ENCODE assay signal across 8 cellular contexts in genomic region chr1:15975358-15975804, GRCh38. TPM values are rescaled to one million over a fixed set of nuclear protein-coding genes. Genes with fewer than 3 reads are reported as not detected.
DNase-seq lines count a peak whose midpoint lies in the region; ATAC-seq and TF ChIP-seq lines count a peak whose summit lies in the region.

No MANE protein-coding gene starts in this region.

- peaks cover 31% of the 10 kb centered on the region for H3K4me1 ChIP-seq in OCI-LY7 (ENCODE audit: insufficient read depth, low read length, poor library complexity, severe bottlenecking)
- H3K4me1 ChIP-seq in gastroesophageal sphincter = peaks cover 0 to 31% (median 8%) of the 10 kb centered on the region in 3 donors
- H3K4me1 ChIP-seq in osteoblast (ENCODE audit: insufficient read depth, low read length) = peaks cover 12% of the 10 kb centered on the region
- H3K4me1 ChIP-seq in thyroid gland = peaks cover 10 to 13% of the 10 kb centered on the region in 2 donors

- no TSS peak for BruUV-seq in OCI-LY7 (replicated peaks; lab: Mats Ljungman, UMichigan)

- 1% methylated on average over 12 of the region's 47 CpGs; no CpG with 5 or more reads in 1 of the 2 donors for WGBS in gastroesophageal sphincter (ENCODE audit: low coverage in 1 of 2), 2 donors
- 1% methylated on average over 12 to 13 of the region's 47 CpGs for WGBS in thyroid gland, 2 donors

- H3K4me3 ChIP-seq in OCI-LY7 (ENCODE audit: low read depth, low read length, poor library complexity, severe bottlenecking) (peak overlapping the region; percentile 78), gastroesophageal sphincter (peak overlapping the region; percentile 81 to 96), osteoblast (ENCODE audit: insufficient read depth, low read length) (peak overlapping the region; percentile 92), thyroid gland (replicated peaks in 1 of 3) (peak overlapping the region; percentile 80 to 98 (median 87))

- H3K4me1 Mint-ChIP-seq in activated T-helper 2 cell treated with anti-CD3 and anti-CD28 coated beads, Interferon-gamma antibody, Interleukin-2, Interleukin-4, amounts not matched to agents 10 μg/mL and 5 μg/mL and 100 μg/mL, durations not matched to agents 14 hours and 24 hours and 36 hours (ENCODE audit: low read depth) = peaks cover 37% of the 10 kb centered on the region

- no peaks in the 10 kb centered on the region for H3K27me3 Mint-ChIP-seq in activated T-helper 2 cell treated with anti-CD3 and anti-CD28 coated beads, Interferon-gamma antibody, Interleukin-2, Interleukin-4, amounts not matched to agents 10 μg/mL and 5 μg/mL and 100 μg/mL, durations not matched to agents 14 hours and 24 hours and 36 hours (ENCODE audit: low read depth)

- TF ChIP-seq EP300 in gastroesophageal sphincter (IDR thresholded peaks at IDR 0.05) = no peak

- H3K79me2 ChIP-seq in OCI-LY7 (ENCODE audit: insufficient read depth, low read depth, low read length) (peaks cover 33% of the 10 kb centered on the region; the same call in 1 of the 2 replicates), osteoblast (ENCODE audit: insufficient read depth, low read length) (peaks cover 51% of the 10 kb centered on the region)

- H4K20me1 ChIP-seq in OCI-LY7 (ENCODE audit: insufficient read depth, low read length) (no peaks in the 10 kb centered on the region), osteoblast (ENCODE audit: insufficient read depth, low read length) (peaks cover 22% of the 10 kb centered on the region)

- TF ChIP-seq POLR2A in gastroesophageal sphincter (IDR thresholded peaks at IDR 0.05) (no peak), thyroid gland (IDR thresholded peaks at IDR 0.05) (no peak)

- no peaks in the 10 kb centered on the region for H3K9me2 ChIP-seq in OCI-LY7 (ENCODE audit: insufficient read depth, low read length)

- intact Hi-C loops in OCI-LY7 (cut with micrococcal nuclease; ENCODE audit: unreplicated experiment) = loop anchor here (2.0 to 10.0 kb wide), 2 partner anchors 27 to 379 kb away; partner anchors contain the start of gene FBXO42
- intact Hi-C loops in activated T-helper 2 cell treated with anti-CD3 and anti-CD28 coated beads, Interferon-gamma antibody, Interleukin-2, Interleukin-4, amounts not matched to agents 10 μg/mL and 5 μg/mL and 100 μg/mL, durations not matched to agents 14 hours and 24 hours and 36 hours (cut with micrococcal nuclease) = loop anchor here (1.0 to 10.0 kb wide), 3 partner anchors 9 to 361 kb away; partner anchors contain the start of genes DDI2 and SPEN
- intact Hi-C loops in thyroid gland (cut with DNase I) = no loop called here

- H3K4me3 Mint-ChIP-seq in activated T-helper 2 cell treated with anti-CD3 and anti-CD28 coated beads, Interferon-gamma antibody, Interleukin-2, Interleukin-4, amounts not matched to agents 10 μg/mL and 5 μg/mL and 100 μg/mL, durations not matched to agents 14 hours and 24 hours and 36 hours (ENCODE audit: low read depth) = peak overlapping the region; percentile 84

- peak; percentile 61; the same call in 1 of the 2 replicates for TF ChIP-seq CTCF in OCI-LY7 (conservative IDR thresholded peaks at IDR 0.05; ENCODE audit: low read length)
- TF ChIP-seq CTCF in gastroesophageal sphincter (IDR thresholded peaks at IDR 0.05) = peak in 1 of 4 experiments; percentile 43
- TF ChIP-seq CTCF in osteoblast (IDR thresholded peaks at IDR 0.05; ENCODE audit: extremely low read depth, low read depth, low read length) = peak; percentile 8
- no peak for TF ChIP-seq CTCF in thyroid gland (IDR thresholded peaks at IDR 0.05)

- peak overlapping the region; percentile 76 for H3K27ac Mint-ChIP-seq in activated T-helper 2 cell treated with anti-CD3 and anti-CD28 coated beads, Interferon-gamma antibody, Interleukin-2, Interleukin-4, amounts not matched to agents 10 μg/mL and 5 μg/mL and 100 μg/mL, durations not matched to agents 14 hours and 24 hours and 36 hours

- DNase-seq in Ammon's horn (ENCODE audit: low spot score) (peak; percentile 74), OCI-LY7 (ENCODE audit: low spot score) (peak; percentile 83), osteoblast (ENCODE audit: insufficient read length, low spot score, missing footprints) (peak; percentile 92), thyroid gland (peak; percentile 40 to 55)
- peak; percentile 62 for DNase-seq in activated T-helper 2 cell treated with anti-CD3 and anti-CD28 coated beads, Interferon-gamma antibody, Interleukin-2, Interleukin-4, amounts not matched to agents 10 μg/mL and 5 μg/mL and 100 μg/mL, durations not matched to agents 14 hours and 24 hours and 36 hours (ENCODE audit: low spot score)

- CTCF ChIA-PET in OCI-LY7 (lab: Charles Lee; ENCODE audit: unreplicated experiment) = no interaction called here

- peak overlapping the region; percentile 94 for H3K4me2 ChIP-seq in OCI-LY7 (ENCODE audit: low read length)
- peak overlapping the region; percentile 91 for H3K4me2 ChIP-seq in osteoblast (ENCODE audit: insufficient read depth, low read length)

- H3K9me3 ChIP-seq in OCI-LY7 (ENCODE audit: low read length) (no peaks in the 10 kb centered on the region), gastroesophageal sphincter (no peaks in the 10 kb centered on the region), osteoblast (ENCODE audit: low read depth, low read length) (no peaks in the 10 kb centered on the region), thyroid gland (no peaks in the 10 kb centered on the region)

- H3K36me3 ChIP-seq in OCI-LY7 (ENCODE audit: insufficient read depth, low read length) (peaks cover 24% of the 10 kb centered on the region), gastroesophageal sphincter (peaks cover 0 to 24% of the 10 kb centered on the region in 2 donors), osteoblast (ENCODE audit: insufficient read depth, low read length) (peaks cover 20% of the 10 kb centered on the region), thyroid gland (peaks cover 9 to 11% of the 10 kb centered on the region in 2 donors)

- no peaks in the 10 kb centered on the region for H3K27me3 ChIP-seq in gastroesophageal sphincter
- H3K27me3 ChIP-seq in osteoblast (ENCODE audit: insufficient read depth, low read length) = no peaks in the 10 kb centered on the region
- no peaks in the 10 kb centered on the region for H3K27me3 ChIP-seq in thyroid gland

- POLR2A ChIA-PET in OCI-LY7 (lab: Charles Lee) = interaction anchor here (1.0 to 1.2 kb wide), 3 partner anchors 13 to 141 kb away, joined by 3 to 4 read pairs (median 3); no protein-coding TSS in a partner anchor

- H3K36me3 Mint-ChIP-seq in activated T-helper 2 cell treated with anti-CD3 and anti-CD28 coated beads, Interferon-gamma antibody, Interleukin-2, Interleukin-4, amounts not matched to agents 10 μg/mL and 5 μg/mL and 100 μg/mL, durations not matched to agents 14 hours and 24 hours and 36 hours (ENCODE audit: low read depth) = peaks cover 35% of the 10 kb centered on the region

- peak; percentile 58 for ATAC-seq in GM18868 (IDR thresholded peaks at IDR 0.05; ENCODE audit: unreplicated experiment)
- peak; percentile 53 for ATAC-seq in HG03139 (IDR thresholded peaks at IDR 0.05; ENCODE audit: unreplicated experiment)
- peak; percentile 50 for ATAC-seq in gastroesophageal sphincter

- H2AFZ ChIP-seq in OCI-LY7 (ENCODE audit: low read length) (peak overlapping the region; percentile 73), osteoblast (ENCODE audit: low read length) (peak overlapping the region; percentile 14)

- no peaks in the 10 kb centered on the region for H3K9me3 Mint-ChIP-seq in activated T-helper 2 cell treated with anti-CD3 and anti-CD28 coated beads, Interferon-gamma antibody, Interleukin-2, Interleukin-4, amounts not matched to agents 10 μg/mL and 5 μg/mL and 100 μg/mL, durations not matched to agents 14 hours and 24 hours and 36 hours

- H3K27ac ChIP-seq in OCI-LY7 (ENCODE audit: low read depth, low read length, poor library complexity, severe bottlenecking) (peak overlapping the region; percentile 83), gastroesophageal sphincter (peak overlapping the region; percentile 34 to 89 (median 78)), osteoblast (ENCODE audit: low read depth, low read length) (peak overlapping the region; percentile 69), thyroid gland (peak overlapping the region in 2 of 3 donors; percentile 52 to 66)

RNA-seq across cellular contexts. Expression of gene ZBTB17, which starts 0.5 kb away (rescaled TPM):
- total RNA-seq in OCI-LY7 (2014; rRNA removed; shearing (Covaris generic)) = 32.1 and 53.4 TPM in 2 replicates
- total RNA-seq in OCI-LY7 (2022) (51.1 and 52.9 TPM in 2 replicates), gastroesophageal sphincter (10 to 100 TPM; 24.0 to 65.7 (median 29.0) TPM), osteoblast (25.0 and 29.7 TPM in 2 replicates), thyroid gland (10 to 100 TPM; 31.4 to 52.1 (median 36.1) TPM)
- 65.7 and 67.8 TPM in 2 replicates for total RNA-seq in activated T-helper 2 cell treated with anti-CD3 and anti-CD28 coated beads, Interferon-gamma antibody, Interleukin-2, Interleukin-4, amounts not matched to agents 10 μg/mL and 5 μg/mL and 100 μg/mL, durations not matched to agents 14 hours and 24 hours and 36 hours

RNA-seq across cellular contexts. Expression of gene SRARP, which starts 28.7 kb away (rescaled TPM):
- not detected in 2 replicates for total RNA-seq in OCI-LY7 (2014; rRNA removed; shearing (Covaris generic))
- not detected in 2 replicates for total RNA-seq in OCI-LY7 (2022)
- total RNA-seq in activated T-helper 2 cell treated with anti-CD3 and anti-CD28 coated beads, Interferon-gamma antibody, Interleukin-2, Interleukin-4, amounts not matched to agents 10 μg/mL and 5 μg/mL and 100 μg/mL, durations not matched to agents 14 hours and 24 hours and 36 hours = not detected in 2 replicates
- not detected for total RNA-seq in gastroesophageal sphincter
- not detected in 2 replicates for total RNA-seq in osteoblast
- total RNA-seq in thyroid gland = under 1 TPM in 2 of 4 donors, not detected in 2; 0.11 to 0.63 TPM

RNA-seq across cellular contexts. Expression of gene HSPB7, which starts 42.5 kb away (rescaled TPM):
- total RNA-seq in OCI-LY7 (2014; rRNA removed; shearing (Covaris generic)) = not detected in 2 replicates
- total RNA-seq in OCI-LY7 (2022) (not detected in 2 replicates), gastroesophageal sphincter (100 to 1,000 TPM; 143 to 505 (median 229) TPM), osteoblast (4.1 and 6.9 TPM in 2 replicates), thyroid gland (1 to 10 TPM in 3 of 4 donors, under 1 TPM in 1; 0.81 to 9.0 (median 2.9) TPM)
- not detected in 2 replicates for total RNA-seq in activated T-helper 2 cell treated with anti-CD3 and anti-CD28 coated beads, Interferon-gamma antibody, Interleukin-2, Interleukin-4, amounts not matched to agents 10 μg/mL and 5 μg/mL and 100 μg/mL, durations not matched to agents 14 hours and 24 hours and 36 hours

RNA-seq across cellular contexts. Expression of gene CLCNKA, which starts 46.5 kb away (rescaled TPM):
- total RNA-seq in OCI-LY7 (2014; rRNA removed; shearing (Covaris generic)) = not detected in 2 replicates
- not detected in 2 replicates for total RNA-seq in OCI-LY7 (2022)
- not detected in 2 replicates for total RNA-seq in activated T-helper 2 cell treated with anti-CD3 and anti-CD28 coated beads, Interferon-gamma antibody, Interleukin-2, Interleukin-4, amounts not matched to agents 10 μg/mL and 5 μg/mL and 100 μg/mL, durations not matched to agents 14 hours and 24 hours and 36 hours
- 1 to 10 TPM in 1 of 4 donors, under 1 TPM in 2, not detected in 1; 0.08 to 3.0 (median 0.20) TPM for total RNA-seq in gastroesophageal sphincter
- total RNA-seq in osteoblast = not detected in 2 replicates
- total RNA-seq in thyroid gland = 10 to 100 TPM in 2 of 4 donors, 1 to 10 TPM in 2; 3.9 to 27.1 (median 16.1) TPM

Comparison
In these comparisons a context has a peak if more than half of its experiments do, and no peak if none do; other contexts are left out.
1. Peak in every context shown above with its lines: DNase-seq, ATAC-seq, H3K4me3 ChIP-seq and H3K27ac ChIP-seq.
2. CTCF ChIP-seq: peak in OCI-LY7 (single experiment) and osteoblast (single experiment); none in thyroid gland (0 of 6).
3. RNA of gene HSPB7, which starts 42.5 kb away (total RNA-seq): 143 to 505 TPM in gastroesophageal sphincter; 4.1 to 6.9 TPM in osteoblast, 0.81 to 9.0 TPM in thyroid gland, not detected in OCI-LY7 and not detected in activated T-helper 2 cell treated with anti-CD3 and anti-CD28 coated beads, Interferon-gamma antibody, Interleukin-2, Interleukin-4, amounts not matched to agents 10 μg/mL and 5 μg/mL and 100 μg/mL, durations not matched to agents 14 hours and 24 hours and 36 hours; every median in the first group is over 10 times any median in the second.